In genomic region chr4:80069837-80070788, GRCh38 we compare ENCODE assay signal across 8 cellular contexts. TPM values are rescaled to one million over a fixed set of nuclear protein-coding genes. Genes with fewer than 3 reads are reported as not detected.
DNase-seq lines count a peak whose midpoint lies in the region; ATAC-seq and TF ChIP-seq lines count a peak whose summit lies in the region.

No MANE protein-coding gene starts in this region.

- intact Hi-C loops in aorta (cut with DNase I) = loop anchor here in 1 of 2 donors (5.0 to 10.0 kb wide), 2 partner anchors 112 to 1115 kb away; no protein-coding TSS in a partner anchor

- no peaks in the 10 kb centered on the region for H3K36me3 ChIP-seq in H7 (replicated peaks; ENCODE audit: control insufficient read depth, insufficient read depth, low read length)
- H3K36me3 ChIP-seq in aorta (ENCODE audit: control insufficient read depth in 1 of 2, insufficient read depth in 2 of 2, low read length in 1 of 2) = no peaks in the 10 kb centered on the region

- TF ChIP-seq CTCF in AG04449 (IDR thresholded peaks at IDR 0.05; ENCODE audit: insufficient read depth, low read length, missing control alignments) (no peak), RWPE1 (conservative IDR thresholded peaks at IDR 0.05; ENCODE audit: low read depth) (no peak)

- peak overlapping the region; percentile 9 for H3K4me3 ChIP-seq in AG04449 (ENCODE audit: low read depth, low read length)
- H3K4me3 ChIP-seq in H7 (ENCODE audit: insufficient read depth, low read depth, low read length) = no peak overlapping the region
- no peak overlapping the region for H3K4me3 ChIP-seq in aorta (ENCODE audit: low read length in 2 of 2)

- no peaks in the 10 kb centered on the region for H3K9me3 ChIP-seq in aorta (ENCODE audit: control insufficient read depth, low read length)

- CTCF ChIA-PET in AG04449 (lab: Yijun Ruan, JAX) = interaction anchor here (1.0 kb wide), 1 partner anchor 115 kb away, joined by 6 read pairs; no protein-coding TSS in a partner anchor
- CTCF ChIA-PET in RWPE1 (lab: Yijun Ruan, JAX) = interaction anchor here (0.6 kb wide), 1 partner anchor 133 kb away, joined by 4 read pairs; no protein-coding TSS in a partner anchor

- no peaks in the 10 kb centered on the region for H3K4me1 ChIP-seq in aorta (ENCODE audit: control insufficient read depth in 1 of 2, insufficient read depth in 2 of 2, low read length in 2 of 2)

- POLR2A ChIA-PET in AG04449 (lab: Yijun Ruan, JAX) = interaction anchor here (0.8 kb wide), 1 partner anchor 10 kb away, joined by 3 read pairs; no protein-coding TSS in a partner anchor
- POLR2A ChIA-PET in RWPE1 (lab: Yijun Ruan, JAX; ENCODE audit: low non-redundant PET) = no interaction called here

- DNase-seq in AG04449 (ENCODE audit: low read depth, low spot score) (no peak), RWPE1 (ENCODE audit: low spot score) (peak; percentile 34), iris pigment epithelial cell (ENCODE audit: low read depth) (peak; percentile 65), H7 (no peak), aorta (no peak), KG1 (lab: John Stamatoyannopoulos, UW) (no peak), GOT3 (lab: John Stamatoyannopoulos, UW) (no peak)

- H3K27ac ChIP-seq in RWPE1 (no peak overlapping the region), aorta (ENCODE audit: low read depth in 1 of 2, low read length in 2 of 2) (no peak overlapping the region)

- 77 to 83% methylated on average over 2 of the region's 2 CpGs for WGBS in aorta, 2 donors

- peak; percentile 24 for ATAC-seq in GM21360 (IDR thresholded peaks at IDR 0.05; ENCODE audit: unreplicated experiment)
- no peak for ATAC-seq in aorta (ENCODE audit: low FRiP score)

- H3K27me3 ChIP-seq in H7 (ENCODE audit: control insufficient read depth, insufficient read depth, low read length) = peaks cover 5% of the 10 kb centered on the region; the same call in 1 of the 2 replicates
- no peaks in the 10 kb centered on the region for H3K27me3 ChIP-seq in aorta (ENCODE audit: control insufficient read depth in 1 of 2, insufficient read depth in 2 of 2, low read length in 1 of 2)

RNA-seq across cellular contexts. Expression of gene ANTXR2, which starts 2.9 kb away (rescaled TPM):
- 7.7 and 10.8 TPM in 2 replicates for total RNA-seq in H7 (2014; rRNA removed; shearing (Covaris generic))
- 10 to 100 TPM; 82.6 to 88.0 TPM for total RNA-seq in aorta
- polyA plus RNA-seq in aorta = 10 to 100 TPM; 16.0 to 18.8 TPM

Comparison
In these comparisons a context has a peak if more than half of its experiments do, and no peak if none do; other contexts are left out.
1. DNase-seq: peak in RWPE1 (single experiment) and iris pigment epithelial cell (single experiment); none in AG04449 (single experiment), H7 (single experiment), aorta (0 of 2), KG1 (single experiment) and GOT3 (single experiment).